Comparison of ENCODE assay signal across 1 cellular context in genomic region chr17:65027305-65027704, GRCh38.
TF ChIP-seq lines count a peak whose summit lies in the region.

No MANE protein-coding gene starts in this region.

TF ChIP-seq in GM12878, 131 proteins besides CTCF, POLR2A, EP300 and RAD21 (continued from another document and continues in another):
- TF ChIP-seq NKRF (conservative IDR thresholded peaks at IDR 0.05) = no peak
- peak; percentile 80 to 85 for TF ChIP-seq IKZF2 (IDR thresholded peaks at IDR 0.05)
- no peak for TF ChIP-seq USF2 (IDR thresholded peaks at IDR 0.05; ENCODE audit: borderline replicate concordance, low read depth, low read length)
- no peak for TF ChIP-seq MLLT1 (IDR thresholded peaks at IDR 0.05)
- no peak for TF ChIP-seq SIN3A (IDR thresholded peaks at IDR 0.05; ENCODE audit: low read depth, low read length)
- no peak for TF ChIP-seq RFX5 (IDR thresholded peaks at IDR 0.05; ENCODE audit: low read depth, low read length)
- peak; percentile 55; the same call in 1 of the 2 replicates for TF ChIP-seq NR2F1 (conservative IDR thresholded peaks at IDR 0.05)
- no peak for TF ChIP-seq SMAD5 (IDR thresholded peaks at IDR 0.05; ENCODE audit: low read depth)
- TF ChIP-seq ZNF592 (IDR thresholded peaks at IDR 0.05) = no peak; the same call in 1 of the 2 replicates
- TF ChIP-seq NRF1 (conservative IDR thresholded peaks at IDR 0.05; ENCODE audit: low read depth, low read length) = no peak
- TF ChIP-seq TCF3 (IDR thresholded peaks at IDR 0.05; ENCODE audit: borderline replicate concordance, insufficient read depth, low read depth, low read length) = no peak
- no peak for TF ChIP-seq SIX5 (IDR thresholded peaks at IDR 0.05; ENCODE audit: low read depth, low read length, severe bottlenecking)
- no peak for TF ChIP-seq LARP7 (IDR thresholded peaks at IDR 0.05)
- TF ChIP-seq ATF7 (IDR thresholded peaks at IDR 0.05; ENCODE audit: low read depth) = peak; percentile 70
- TF ChIP-seq TCF7 (IDR thresholded peaks at IDR 0.05; ENCODE audit: borderline replicate concordance) = peak; percentile 44; the same call in 1 of the 2 replicates
- no peak for TF ChIP-seq BCL11A (IDR thresholded peaks at IDR 0.05; ENCODE audit: low read depth, low read length)
- TF ChIP-seq PBX3 (IDR thresholded peaks at IDR 0.05; ENCODE audit: insufficient replicate concordance, low read depth, low read length) = no peak
- TF ChIP-seq SMAD1 (IDR thresholded peaks at IDR 0.05; ENCODE audit: low read depth, partially characterized antibody) = no peak
- TF ChIP-seq SREBF2 (IDR thresholded peaks at IDR 0.05; ENCODE audit: low read length) = no peak
- no peak for TF ChIP-seq CBX3 (IDR thresholded peaks at IDR 0.05; ENCODE audit: borderline replicate concordance, low read depth)
- peak; percentile 75 for TF ChIP-seq SREBF1 (IDR thresholded peaks at IDR 0.05; ENCODE audit: low read length)
- TF ChIP-seq BCL3 (IDR thresholded peaks at IDR 0.05; ENCODE audit: borderline replicate concordance, insufficient read depth, low read depth, low read length, poor library complexity, severe bottlenecking) = no peak
- no peak for TF ChIP-seq HCFC1 (IDR thresholded peaks at IDR 0.05; ENCODE audit: low read length)
- peak; percentile 61; the same call in 1 of the 2 replicates for TF ChIP-seq MTA2 (IDR thresholded peaks at IDR 0.05; ENCODE audit: low read depth)
- TF ChIP-seq SUPT20H (IDR thresholded peaks at IDR 0.05; ENCODE audit: borderline replicate concordance, control insufficient read depth, low read depth, low read length) = no peak
- no peak for TF ChIP-seq STAT1 (conservative IDR thresholded peaks at IDR 0.05)
- no peak for TF ChIP-seq BMI1 (IDR thresholded peaks at IDR 0.05; ENCODE audit: borderline replicate concordance)
- TF ChIP-seq SMC3 (IDR thresholded peaks at IDR 0.05; ENCODE audit: borderline replicate concordance, low read length) = peak; percentile 11; the same call in 1 of the 2 replicates
- peak; percentile 16; the same call in 1 of the 2 replicates for TF ChIP-seq GABPA (IDR thresholded peaks at IDR 0.05; ENCODE audit: low read depth)
- no peak for TF ChIP-seq TCF12 (IDR thresholded peaks at IDR 0.05; ENCODE audit: low read depth, low read length)
- no peak for TF ChIP-seq ZBTB11 (CRISPR knock-in tag; IDR thresholded peaks at IDR 0.05)
- no peak for TF ChIP-seq ZZZ3 (IDR thresholded peaks at IDR 0.05; ENCODE audit: control insufficient read depth, insufficient read length, low read depth)
- no peak for TF ChIP-seq DPF2 (IDR thresholded peaks at IDR 0.05)
- peak; percentile 22 for TF ChIP-seq MEF2B (IDR thresholded peaks at IDR 0.05; ENCODE audit: partially characterized antibody, poor library complexity, severe bottlenecking)
- TF ChIP-seq KDM1A (IDR thresholded peaks at IDR 0.05; ENCODE audit: borderline replicate concordance) = no peak
- no peak for TF ChIP-seq E2F8 (IDR thresholded peaks at IDR 0.05; ENCODE audit: low read depth, partially characterized antibody)
- no peak for TF ChIP-seq PML (IDR thresholded peaks at IDR 0.05; ENCODE audit: low read length)
- TF ChIP-seq CBX5 (IDR thresholded peaks at IDR 0.05; ENCODE audit: low read depth) = no peak; the same call in 1 of the 2 replicates
- no peak for TF ChIP-seq YY1 (IDR thresholded peaks at IDR 0.05; ENCODE audit: low read depth, low read length)
